In genomic region chr2:70113396-70114100, GRCh38 we compare ENCODE assay signal across 18 cellular contexts. TPM values are rescaled to one million over a fixed set of nuclear protein-coding genes. Genes with fewer than 3 reads are reported as not detected.
DNase-seq lines count a peak whose midpoint lies in the region; ATAC-seq, FAIRE-seq and TF ChIP-seq lines count a peak whose summit lies in the region.
"Had no signal": no experiment of that assay in that cellular context is flagged by ENCODE, and none has a peak within 500 bp of the region (broad histone marks: within the 10 kb centered on the region; RNA-seq: fewer than 3 reads in every experiment).

No MANE protein-coding gene starts in this region.

- TF ChIP-seq RAD21 in H1 (IDR thresholded peaks at IDR 0.05 in 1 of 2, conservative IDR thresholded peaks at IDR 0.05 in 1 of 2; ENCODE audit: low read depth in 2 of 2, low read length in 2 of 2), result no peak

- H4K8ac ChIP-seq in H1 (ENCODE audit: extremely low read depth, insufficient read depth, low read length), result no peak overlapping the region

- 93% methylated on average over 6 of the region's 6 CpGs; no CpG with 5 or more reads in 1 of the 2 experiments for WGBS in H1 (ENCODE audit: extremely low coverage in 1 of 2, insufficient coverage in 1 of 2, insufficient read length in 1 of 2, insufficient replicate concordance in 2 of 2, low coverage in 1 of 2, low lambda C conversion rate in 2 of 2, missing lambda C conversion rate in 1 of 2), 2 experiments
- 84% methylated on average over 3 of the region's 6 CpGs for WGBS in right lobe of liver (ENCODE audit: insufficient coverage, low coverage, low lambda C conversion rate, missing lambda C conversion rate)

- no peak overlapping the region for H3K4ac ChIP-seq in H1 (replicated peaks; ENCODE audit: insufficient read length, low read depth, low read length)

- no peak overlapping the region for H2AK5ac ChIP-seq in H1 (ENCODE audit: low read depth, low read length)

- H3K4me2 ChIP-seq in H1 (ENCODE audit: insufficient read depth in 1 of 2, low read depth in 2 of 2, low read length in 2 of 2), result no peak overlapping the region

- intact Hi-C loops in gastrocnemius medialis (cut with DNase I; ENCODE audit: low total_unique reads) (no loop called here), left ventricle myocardium inferior (cut with micrococcal nuclease) (no loop called here), right lobe of liver (cut with DNase I) (no loop called here)

- peak overlapping the region in 5 of 8 donors; percentile 26 to 87 (median 58) for H3K27ac Mint-ChIP-seq in CD8-positive, alpha-beta memory T cell
- H3K27ac Mint-ChIP-seq in IgD-negative memory B cell, result peak overlapping the region in 2 of 3 donors; percentile 3 to 51
- H3K27ac Mint-ChIP-seq: progenitor cell of endocrine pancreas had no signal

- ATAC-seq in gastrocnemius medialis (peak in 1 of 2 donors; percentile 21), right lobe of liver (no peak)
- ATAC-seq: gastroesophageal sphincter, mucosa of descending colon had no signal

- no peak overlapping the region for H3K56ac ChIP-seq in H1 (replicated peaks; ENCODE audit: insufficient read length, low read depth, low read length)

- no peak for TF ChIP-seq POLR2A in H1 (IDR thresholded peaks at IDR 0.05; ENCODE audit: control extremely low read depth in 1 of 2, low read depth in 2 of 2, low read length in 2 of 2)
- TF ChIP-seq POLR2A in gastrocnemius medialis (IDR thresholded peaks at IDR 0.05), result no peak
- no peak for TF ChIP-seq POLR2A in right lobe of liver (IDR thresholded peaks at IDR 0.05)

- no peak overlapping the region for H2BK120ac ChIP-seq in H1 (replicated peaks; ENCODE audit: low read depth, low read length)

- H2AFZ ChIP-seq in H1 (ENCODE audit: low read length), result no peak overlapping the region

- H2BK12ac ChIP-seq in H1 (ENCODE audit: low read depth, low read length), result no peak overlapping the region

- no peak overlapping the region for H3K9ac ChIP-seq in H1 (replicated peaks in 1 of 4; ENCODE audit: extremely low read depth in 1 of 4, low read depth in 3 of 4, low read length in 3 of 4)

- TF ChIP-seq CTCF in H1 (IDR thresholded peaks at IDR 0.05; ENCODE audit: control extremely low read depth in 1 of 3, insufficient read depth in 1 of 3, low read depth in 1 of 3, low read length in 3 of 3) (no peak), gastrocnemius medialis (IDR thresholded peaks at IDR 0.05 in 4 of 5, conservative IDR thresholded peaks at IDR 0.05 in 1 of 5) (no peak), left ventricle myocardium inferior (IDR thresholded peaks at IDR 0.05; ENCODE audit: borderline replicate concordance) (no peak), right lobe of liver (IDR thresholded peaks at IDR 0.05) (no peak)

- peak overlapping the region in 1 of 7 donors; percentile 16 for H3K4me3 Mint-ChIP-seq in CD8-positive, alpha-beta memory T cell
- no peak overlapping the region for H3K4me3 Mint-ChIP-seq in IgD-negative memory B cell

- H3K23ac ChIP-seq in H1 (ENCODE audit: insufficient read length), result no peak overlapping the region

- H3K79me2 ChIP-seq in H1 (ENCODE audit: control insufficient read depth in 1 of 2, insufficient read depth in 2 of 2, low read length in 2 of 2), result no peaks in the 10 kb centered on the region

- H3K27me3 Mint-ChIP-seq in CD8-positive, alpha-beta memory T cell, result no peaks in the 10 kb centered on the region
- H3K27me3 Mint-ChIP-seq in IgD-negative memory B cell, result no peaks in the 10 kb centered on the region
- H3K27me3 Mint-ChIP-seq: progenitor cell of endocrine pancreas had no signal

- H3K36me3 Mint-ChIP-seq in CD8-positive, alpha-beta memory T cell, result no peaks in the 10 kb centered on the region
- H3K36me3 Mint-ChIP-seq in IgD-negative memory B cell, result no peaks in the 10 kb centered on the region

- H2BK20ac ChIP-seq in H1 (ENCODE audit: low read length), result 0 out of 2 replicates have a peak overlapping the region, but pooled peaks have one; percentile 6

- peak overlapping the region; percentile 16; the same call in 1 of the 2 replicates for H2BK15ac ChIP-seq in H1 (ENCODE audit: low read length)

- H4K91ac ChIP-seq in H1 (replicated peaks; ENCODE audit: insufficient read length, low read length), result no peak overlapping the region

- H3K18ac ChIP-seq in H1 (ENCODE audit: extremely low read depth, low read length), result no peak overlapping the region

- no peak overlapping the region for H2BK5ac ChIP-seq in H1 (ENCODE audit: low read depth, low read length)

- TF ChIP-seq EP300 in H1 (IDR thresholded peaks at IDR 0.05; ENCODE audit: borderline replicate concordance in 1 of 2, low read depth in 2 of 2, low read length in 2 of 2), result no peak

- H4K5ac ChIP-seq in H1 (ENCODE audit: insufficient read length, low read depth, low read length), result no peak overlapping the region

- FAIRE-seq in H1 (lab: Jason Lieb, UNC), result no peak
- FAIRE-seq: GM12892 had no signal

- H3K9me3 Mint-ChIP-seq in CD8-positive, alpha-beta memory T cell, result no peaks in the 10 kb centered on the region
- H3K9me3 Mint-ChIP-seq in IgD-negative memory B cell, result no peaks in the 10 kb centered on the region

- in situ Hi-C loops in gastrocnemius medialis (cut with MboI; ENCODE audit: low sequenced_read_pairs in 4 of 4), result no loop called here

- H3K79me1 ChIP-seq in H1 (ENCODE audit: low read depth, low read length), result no peaks in the 10 kb centered on the region

- POLR2A ChIA-PET in CD8-positive, alpha-beta memory T cell (lab: Charles Lee), result interaction anchor here (0.6 to 0.8 kb wide), 4 partner anchors 10 to 169 kb away, joined by 3 to 5 read pairs (median 4); no protein-coding TSS in a partner anchor
- POLR2A ChIA-PET in H1 (lab: Charles Lee; ENCODE audit: partially characterized antibody), result interaction anchor here (1.0 to 51.3 kb wide), 4 partner anchors 11 to 29 kb away, joined by 4 to 1553 read pairs (median 96); partner anchors contain the start of gene PCBP1

- no peaks in the 10 kb centered on the region for H3K27me3 ChIP-seq in CD8-positive, alpha-beta memory T cell (ENCODE audit: insufficient read depth, low read length, poor library complexity, severe bottlenecking)
- H3K27me3 ChIP-seq in H1 (replicated peaks in 1 of 4; ENCODE audit: control insufficient read depth in 3 of 4, extremely low read depth in 1 of 4, insufficient read depth in 3 of 4, low read length in 3 of 4), result no peaks in the 10 kb centered on the region
- H3K27me3 ChIP-seq in gastrocnemius medialis, result no peaks in the 10 kb centered on the region
- H3K27me3 ChIP-seq in left ventricle myocardium inferior (ENCODE audit: low read depth), result no peaks in the 10 kb centered on the region
- H3K27me3 ChIP-seq in right lobe of liver, result no peaks in the 10 kb centered on the region
- H3K27me3 ChIP-seq: gastroesophageal sphincter had no signal

- no peak overlapping the region for H3K27ac ChIP-seq in CD8-positive, alpha-beta memory T cell (ENCODE audit: low read depth, low read length)
- no peak overlapping the region for H3K27ac ChIP-seq in H1 (ENCODE audit: low read depth, low read length)
- H3K27ac ChIP-seq in gastrocnemius medialis, result peak overlapping the region; percentile 1 to 95 (median 43)
- H3K27ac ChIP-seq in left ventricle myocardium inferior (replicated peaks), result no peak overlapping the region
- H3K27ac ChIP-seq in right lobe of liver, result no peak overlapping the region
- H3K27ac ChIP-seq: gastroesophageal sphincter, WERI-Rb-1 had no signal

- H3K4me1 Mint-ChIP-seq in CD8-positive, alpha-beta memory T cell, result peaks cover 32 to 60% (median 38%) of the 10 kb centered on the region in 3 donors
- peaks cover 24 to 34% (median 28%) of the 10 kb centered on the region in 3 donors for H3K4me1 Mint-ChIP-seq in IgD-negative memory B cell

- H3K4me1 ChIP-seq in CD8-positive, alpha-beta memory T cell (ENCODE audit: insufficient read depth, low read length), result peaks cover 48% of the 10 kb centered on the region
- H3K4me1 ChIP-seq in H1 (replicated peaks in 1 of 4; ENCODE audit: control insufficient read depth in 3 of 4, insufficient read depth in 4 of 4, low read length in 3 of 4) (peaks cover 3 to 14% (median 9%) of the 10 kb centered on the region in 4 experiments), gastrocnemius medialis (peaks cover 47 to 69% of the 10 kb centered on the region in 2 donors), left ventricle myocardium inferior (peaks cover 64% of the 10 kb centered on the region), right lobe of liver (peaks cover 0 to 19% (median under 1%) of the 10 kb centered on the region in 4 donors)

- CTCF ChIA-PET in CD8-positive, alpha-beta memory T cell (lab: Charles Lee), result interaction anchor here (0.7 kb wide), 1 partner anchor 127 kb away, joined by 3 read pairs; no protein-coding TSS in a partner anchor
- CTCF ChIA-PET in H1 (lab: Charles Lee; ENCODE audit: partially characterized antibody), result interaction anchor here (0.9 to 1.2 kb wide), 4 partner anchors 9 to 201 kb away, joined by 3 read pairs; no protein-coding TSS in a partner anchor

- H3K9me3 ChIP-seq in CD8-positive, alpha-beta memory T cell (ENCODE audit: low read length), result no peaks in the 10 kb centered on the region
- H3K9me3 ChIP-seq in H1 (ENCODE audit: insufficient read depth in 2 of 2, low read depth in 1 of 2, low read length in 1 of 2) (no peaks in the 10 kb centered on the region), gastrocnemius medialis (no peaks in the 10 kb centered on the region), left ventricle myocardium inferior (replicated peaks) (no peaks in the 10 kb centered on the region), right lobe of liver (no peaks in the 10 kb centered on the region)
- H3K9me3 ChIP-seq: gastroesophageal sphincter, mucosa of descending colon had no signal

- DNase-seq in CD8-positive, alpha-beta memory T cell, result no peak
- DNase-seq in H1 (ENCODE audit: low read depth in 1 of 2, low spot score in 2 of 2) (no peak), gastrocnemius medialis (peak in 1 of 2 donors; percentile 2), CD1c-positive myeloid dendritic cell (ENCODE audit: extremely low spot score) (no peak), MV-4-11 (lab: John Stamatoyannopoulos, UW) (no peak), left ventricle myocardium inferior (no peak), right lobe of liver (no peak)
- DNase-seq: AML-193; GF-D8; mucosa of descending colon; NCI-H2029; stimulated activated CD4-positive, alpha-beta T cell treated with anti-CD3 and anti-CD28 coated beads, Interleukin-15, amount 100 ng/mL, for 24 hours; T-helper 1 cell; WERI-Rb-1 had no signal

- no peak overlapping the region for H3K14ac ChIP-seq in H1 (ENCODE audit: insufficient read length)

- H3K4me3 ChIP-seq in CD8-positive, alpha-beta memory T cell (ENCODE audit: low read length), result no peak overlapping the region
- no peak overlapping the region for H3K4me3 ChIP-seq in H1 (ENCODE audit: extremely low read depth in 1 of 4, insufficient read depth in 2 of 4, low read depth in 3 of 4, low read length in 4 of 4)
- no peak overlapping the region for H3K4me3 ChIP-seq in gastrocnemius medialis
- no peak overlapping the region for H3K4me3 ChIP-seq in left ventricle myocardium inferior
- no peak overlapping the region for H3K4me3 ChIP-seq in right lobe of liver
- H3K4me3 ChIP-seq: gastroesophageal sphincter, mucosa of descending colon had no signal

- H3K36me3 ChIP-seq in CD8-positive, alpha-beta memory T cell (ENCODE audit: insufficient read depth, low read length), result no peaks in the 10 kb centered on the region
- H3K36me3 ChIP-seq in H1 (ENCODE audit: control insufficient read depth in 2 of 4, insufficient read depth in 4 of 4, low read length in 3 of 4) (no peaks in the 10 kb centered on the region), gastrocnemius medialis (no peaks in the 10 kb centered on the region), left ventricle myocardium inferior (no peaks in the 10 kb centered on the region), right lobe of liver (no peaks in the 10 kb centered on the region)
- H3K36me3 ChIP-seq: gastroesophageal sphincter, WERI-Rb-1 had no signal

- H3K23me2 ChIP-seq in H1 (ENCODE audit: low read depth, low read length), result peaks cover 2% of the 10 kb centered on the region; the same call in 1 of the 2 replicates

- no peaks in the 10 kb centered on the region for H4K20me1 ChIP-seq in H1 (replicated peaks in 1 of 2; ENCODE audit: control insufficient read depth in 1 of 2, insufficient read depth in 2 of 2, low read length in 2 of 2)

RNA-seq across cellular contexts. Expression of gene PCBP1, which starts 26.3 kb away (rescaled TPM):
- total RNA-seq in CD8-positive, alpha-beta memory T cell, result 100 to 1,000 TPM; 428 to 434 TPM
- 161 TPM for polyA plus RNA-seq in CD8-positive, alpha-beta memory T cell
- polyA plus RNA-seq in IgD-negative memory B cell (123 TPM), H1 (2011; rRNA removed) (279 and 316 TPM in 2 replicates)
- total RNA-seq in H1 (2021; fragmentation: NEBNext Ultra II Directional; extraction: Animal tissue kit (Norgen Biotek cat#: 25700)), result 493 and 511 TPM in 2 replicates
- 181 TPM for polyA plus RNA-seq in H1 (2011; cell fraction: cytosol; rRNA removed)
- polyA plus RNA-seq in H1 (2011; cell fraction: nucleus; rRNA removed), result 208 TPM
- 451 to 481 TPM (median 460 TPM) in 4 replicates for polyA plus RNA-seq in H1 (2012, experiment 1 of 2)
- polyA plus RNA-seq in H1 (2012, experiment 2 of 2), result 526 TPM
- 268 TPM for polyA plus RNA-seq in H1 (2013, experiment 1 of 2)
- 272 TPM for polyA plus RNA-seq in H1 (2013, experiment 2 of 2)
- 108 and 124 TPM in 2 replicates for polyA minus RNA-seq in H1 (2011; rRNA and poly(A)+ RNA removed)
- polyA minus RNA-seq in H1 (2011; cell fraction: cytosol; rRNA and poly(A)+ RNA removed), result 164 TPM
- 102 TPM for polyA minus RNA-seq in H1 (2011; cell fraction: nucleus; rRNA and poly(A)+ RNA removed)
- total RNA-seq in gastrocnemius medialis (100 to 1,000 TPM; 178 to 296 (median 262) TPM), left ventricle myocardium inferior (205 TPM), right lobe of liver (100 to 1,000 TPM; 147 to 220 (median 178) TPM)

Comparison
In these comparisons a context has a peak if more than half of its experiments do, and no peak if none do; other contexts are left out.
1. H3K27ac ChIP-seq: peak in gastrocnemius medialis (4 of 4); none in CD8-positive, alpha-beta memory T cell (single experiment), H1 (single experiment), left ventricle myocardium inferior (single experiment) and right lobe of liver (0 of 3).